Comparison of ENCODE assay signal across 13 cellular contexts in the genomic region with DNA sequence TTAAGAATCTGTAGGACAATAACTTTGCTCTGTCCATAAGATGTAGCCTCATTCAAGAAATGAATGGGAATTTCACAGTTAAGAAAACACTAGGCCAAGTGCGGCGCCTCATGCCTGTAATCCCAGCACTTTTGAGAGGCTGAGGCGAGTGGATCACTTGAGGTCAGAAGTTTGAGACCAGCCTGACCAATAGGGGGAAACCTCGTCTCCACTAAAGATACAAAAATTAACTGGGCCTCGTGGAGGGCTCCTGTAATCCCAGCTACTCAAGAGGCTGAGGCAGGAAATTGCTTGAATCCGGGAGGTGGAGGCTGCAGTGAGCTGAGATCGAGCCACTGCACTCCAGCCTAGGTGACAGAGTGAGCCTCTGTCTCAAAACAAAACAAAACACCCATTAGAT. TPM values are rescaled to one million over a fixed set of nuclear protein-coding genes. Genes with fewer than 3 reads are reported as not detected.
DNase-seq lines count a peak whose midpoint lies in the region; ATAC-seq and TF ChIP-seq lines count a peak whose summit lies in the region.
"Had no signal": no experiment of that assay in that cellular context is flagged by ENCODE, and none has a peak within 500 bp of the region (broad histone marks: within the 10 kb centered on the region; RNA-seq: fewer than 3 reads in every experiment).

No MANE protein-coding gene starts in this region.

- H3K36me3 ChIP-seq in A673 (ENCODE audit: insufficient read depth, low read length, poor library complexity, severe bottlenecking) (peaks cover 57% of the 10 kb centered on the region), H7 (replicated peaks; ENCODE audit: control insufficient read depth, insufficient read depth, low read length) (peaks cover 6% of the 10 kb centered on the region), left ventricle myocardium inferior (peaks cover 49% of the 10 kb centered on the region)
- peaks cover 18% of the 10 kb centered on the region for H3K36me3 ChIP-seq in CD8-positive, alpha-beta memory T cell (ENCODE audit: insufficient read depth, low read length)

- no peaks in the 10 kb centered on the region for H3K36me3 Mint-ChIP-seq in T-helper 17 cell (ENCODE audit: low read depth)
- H3K36me3 Mint-ChIP-seq in CD8-positive, alpha-beta memory T cell, result peaks cover 0 to 74% (median 19%) of the 10 kb centered on the region in 3 donors

- no peaks in the 10 kb centered on the region for H3K9me3 Mint-ChIP-seq in CD8-positive, alpha-beta memory T cell
- H3K9me3 Mint-ChIP-seq: stimulated activated memory B cell treated with anti-CD40 and anti-IgM and Interleukin-4, amounts not matched to agents 10 μg/mL and 1 μg/mL and 100 μg/mL, for 72 hours had no signal

- TF ChIP-seq CTCF in A673 (conservative IDR thresholded peaks at IDR 0.05; ENCODE audit: low read depth, low read length) (peak; percentile 21; the same call in 1 of the 2 replicates), left ventricle myocardium inferior (IDR thresholded peaks at IDR 0.05; ENCODE audit: borderline replicate concordance) (peak; percentile 27)

- POLR2A ChIA-PET in A673 (lab: Charles Lee; ENCODE audit: low non-redundant PET), result no interaction called here
- POLR2A ChIA-PET in CD8-positive, alpha-beta memory T cell (lab: Charles Lee), result no interaction called here

- no peak overlapping the region for H3K4me3 Mint-ChIP-seq in T-helper 17 cell
- no peak overlapping the region for H3K4me3 Mint-ChIP-seq in CD8-positive, alpha-beta memory T cell
- H3K4me3 Mint-ChIP-seq: stimulated activated memory B cell treated with anti-CD40 and anti-IgM and Interleukin-4, amounts not matched to agents 10 μg/mL and 1 μg/mL and 100 μg/mL, for 72 hours had no signal

- peak overlapping the region; percentile 49 for H3K27ac Mint-ChIP-seq in T-helper 17 cell
- peak overlapping the region in 4 of 8 donors; percentile 30 to 42 (median 36) for H3K27ac Mint-ChIP-seq in CD8-positive, alpha-beta memory T cell
- H3K27ac Mint-ChIP-seq: stimulated activated memory B cell treated with anti-CD40 and anti-IgM and Interleukin-4, amounts not matched to agents 10 μg/mL and 1 μg/mL and 100 μg/mL, for 72 hours had no signal

- peaks cover 15% of the 10 kb centered on the region for H3K4me1 ChIP-seq in A673 (ENCODE audit: insufficient read depth, low read length, poor library complexity, severe bottlenecking)
- H3K4me1 ChIP-seq in left ventricle myocardium inferior, result peaks cover 53% of the 10 kb centered on the region
- H3K4me1 ChIP-seq in CD8-positive, alpha-beta memory T cell (ENCODE audit: insufficient read depth, low read length), result no peaks in the 10 kb centered on the region

- H3K27ac ChIP-seq in A673 (ENCODE audit: low read depth, low read length, poor library complexity, severe bottlenecking), result peak overlapping the region; percentile 56
- H3K27ac ChIP-seq in left ventricle myocardium inferior (replicated peaks), result peak overlapping the region; percentile 60
- H3K27ac ChIP-seq in CD8-positive, alpha-beta memory T cell (ENCODE audit: low read depth, low read length), result no peak overlapping the region

- no peak overlapping the region for H3K4me3 ChIP-seq in A673 (ENCODE audit: low read depth, low read length, poor library complexity, severe bottlenecking)
- H3K4me3 ChIP-seq in H7 (ENCODE audit: insufficient read depth, low read depth, low read length), result no peak overlapping the region
- no peak overlapping the region for H3K4me3 ChIP-seq in left ventricle myocardium inferior
- no peak overlapping the region for H3K4me3 ChIP-seq in CD8-positive, alpha-beta memory T cell (ENCODE audit: low read length)
- H3K4me3 ChIP-seq: sigmoid colon had no signal

- no TSS peak for BruUV-seq in A673 (replicated peaks; lab: Mats Ljungman, UMichigan)

- ATAC-seq in T-helper 17 cell, result no peak
- ATAC-seq: stimulated activated memory B cell treated with anti-CD40 and anti-IgM and Interleukin-4, amounts not matched to agents 10 μg/mL and 1 μg/mL and 100 μg/mL, for 72 hours had no signal

- no peaks in the 10 kb centered on the region for H3K27me3 Mint-ChIP-seq in T-helper 17 cell
- no peaks in the 10 kb centered on the region for H3K27me3 Mint-ChIP-seq in CD8-positive, alpha-beta memory T cell
- H3K27me3 Mint-ChIP-seq: stimulated activated memory B cell treated with anti-CD40 and anti-IgM and Interleukin-4, amounts not matched to agents 10 μg/mL and 1 μg/mL and 100 μg/mL, for 72 hours had no signal

- H3K27me3 ChIP-seq in A673 (replicated peaks; ENCODE audit: insufficient read depth, low read depth, low read length, poor library complexity) (no peaks in the 10 kb centered on the region), H7 (ENCODE audit: control insufficient read depth, insufficient read depth, low read length) (no peaks in the 10 kb centered on the region), left ventricle myocardium inferior (ENCODE audit: low read depth) (no peaks in the 10 kb centered on the region)
- no peaks in the 10 kb centered on the region for H3K27me3 ChIP-seq in CD8-positive, alpha-beta memory T cell (ENCODE audit: insufficient read depth, low read length, poor library complexity, severe bottlenecking)
- H3K27me3 ChIP-seq: sigmoid colon had no signal

- H3K9me3 ChIP-seq in A673 (ENCODE audit: low read depth, low read length, poor library complexity, severe bottlenecking) (no peaks in the 10 kb centered on the region), T-helper 17 cell (ENCODE audit: control insufficient read depth, low read length, poor library complexity, severe bottlenecking) (no peaks in the 10 kb centered on the region), left ventricle myocardium inferior (replicated peaks) (no peaks in the 10 kb centered on the region)
- H3K9me3 ChIP-seq in CD8-positive, alpha-beta memory T cell (ENCODE audit: low read length), result no peaks in the 10 kb centered on the region
- H3K9me3 ChIP-seq: sigmoid colon had no signal

- peaks cover 7% of the 10 kb centered on the region for H3K4me1 Mint-ChIP-seq in T-helper 17 cell
- peaks cover 0 to 6% (median 0%) of the 10 kb centered on the region in 3 donors for H3K4me1 Mint-ChIP-seq in CD8-positive, alpha-beta memory T cell
- H3K4me1 Mint-ChIP-seq: stimulated activated memory B cell treated with anti-CD40 and anti-IgM and Interleukin-4, amounts not matched to agents 10 μg/mL and 1 μg/mL and 100 μg/mL, for 72 hours had no signal

- CTCF ChIA-PET in A673 (lab: Charles Lee), result no interaction called here
- CTCF ChIA-PET in CD8-positive, alpha-beta memory T cell (lab: Charles Lee), result no interaction called here

- intact Hi-C loops in A673 (cut with micrococcal nuclease; ENCODE audit: unreplicated experiment) (loop anchor here (10.0 kb wide), 1 partner anchor 194 kb away; no protein-coding TSS in a partner anchor), left ventricle myocardium inferior (cut with micrococcal nuclease) (no loop called here)

- DNase-seq in A673 (ENCODE audit: low spot score) (peak; percentile 44), H7 (peak; percentile 30), T-helper 17 cell (no peak), left ventricle myocardium inferior (no peak), AG08396 (ENCODE audit: low spot score) (no peak), GF-D8 (lab: John Stamatoyannopoulos, UW) (no peak), NCI-H226 (no peak)
- DNase-seq in CD8-positive, alpha-beta memory T cell, result no peak
- DNase-seq: activated effector memory CD4-positive, alpha-beta T cell treated with Interleukin-2 at 50 U/mL for 16 hours; DMS53; hippocampal formation; sigmoid colon had no signal

RNA-seq across cellular contexts. Expression of a gene that starts 19.9 kb away (rescaled TPM):
- total RNA-seq in A673 (2021) (313 and 365 TPM in 2 replicates), T-helper 17 cell (100 to 1,000 TPM; 159 to 186 TPM), left ventricle myocardium inferior (117 TPM)
- 163 and 221 TPM in 2 replicates for total RNA-seq in H7 (2014; rRNA removed; shearing (Covaris generic))
- total RNA-seq in CD8-positive, alpha-beta memory T cell, result 100 to 1,000 TPM; 355 to 362 TPM
- polyA plus RNA-seq in CD8-positive, alpha-beta memory T cell, result 265 TPM

RNA-seq across cellular contexts. Expression of a gene that starts 44.6 kb away (rescaled TPM):
- total RNA-seq in A673 (2021) (198 and 216 TPM in 2 replicates), T-helper 17 cell (100 to 1,000 TPM; 161 to 203 TPM), left ventricle myocardium inferior (82.3 TPM)
- 116 and 148 TPM in 2 replicates for total RNA-seq in H7 (2014; rRNA removed; shearing (Covaris generic))
- total RNA-seq in CD8-positive, alpha-beta memory T cell, result 100 to 1,000 TPM; 228 to 237 TPM
- 90.8 TPM for polyA plus RNA-seq in CD8-positive, alpha-beta memory T cell

Comparison
In these comparisons a context has a peak if more than half of its experiments do, and no peak if none do; other contexts are left out.
1. DNase-seq: peak in A673 (single experiment) and H7 (single experiment); none in T-helper 17 cell (0 of 3), left ventricle myocardium inferior (single experiment), AG08396 (single experiment), CD8-positive, alpha-beta memory T cell (0 of 5), GF-D8 (single experiment) and NCI-H226 (single experiment).